In the genomic region with DNA sequence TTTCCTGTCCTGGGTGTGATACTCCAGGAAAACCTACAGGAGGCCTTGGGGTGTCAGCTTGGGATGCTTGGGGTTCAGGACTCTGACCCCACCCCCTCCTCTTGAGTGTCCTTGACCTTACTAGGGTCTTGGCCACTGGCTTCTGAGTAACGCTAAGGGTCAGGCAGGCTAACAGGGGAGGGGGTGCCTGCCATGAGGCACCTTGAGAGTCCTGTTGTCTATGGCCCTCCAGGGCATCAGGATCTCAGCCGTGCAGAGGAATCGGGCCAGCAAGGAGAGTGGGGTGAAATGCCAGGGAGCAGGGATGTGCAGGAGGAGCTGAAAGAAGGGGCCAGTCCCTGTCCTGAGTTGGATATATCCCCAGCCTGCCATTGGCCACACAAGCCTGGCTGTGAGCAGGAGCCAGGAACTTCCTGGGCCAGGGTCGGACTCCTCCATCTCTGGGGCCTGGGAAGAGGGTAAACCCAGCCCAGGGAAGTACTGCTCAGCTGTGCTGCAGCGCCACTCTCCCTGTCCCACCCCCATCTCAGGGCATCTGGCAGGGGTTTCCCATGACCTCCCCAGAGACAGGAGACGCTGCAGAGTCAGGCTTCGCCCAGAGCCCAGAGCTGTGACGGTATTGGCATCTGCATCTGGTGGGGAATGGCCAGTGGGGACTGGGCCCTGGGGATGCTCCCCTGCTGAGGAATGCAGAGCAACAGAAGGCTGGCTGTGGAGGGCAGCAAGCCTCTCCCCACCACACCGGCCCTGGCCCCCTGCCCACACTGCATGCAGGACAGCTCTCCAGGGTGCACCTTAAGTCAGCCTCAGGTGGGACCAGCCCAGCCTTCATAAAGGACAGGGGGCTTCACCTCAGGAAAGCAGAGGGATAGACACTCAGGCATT, we compare ENCODE assay signal across 9 cellular contexts. TPM values are rescaled to one million over a fixed set of nuclear protein-coding genes. Genes with fewer than 3 reads are reported as not detected.
DNase-seq lines count a peak whose midpoint lies in the region.
"Had no signal": no experiment of that assay in that cellular context is flagged by ENCODE, and none has a peak within 500 bp of the region (broad histone marks: within the 10 kb centered on the region; RNA-seq: fewer than 3 reads in every experiment).

No MANE protein-coding gene starts in this region.

- intact Hi-C loops in activated CD4-positive, alpha-beta T cell treated with anti-CD3 and anti-CD28 coated beads, Interleukin-2, amount 10 ng/mL, durations not matched to agents 24 days and 14 days (cut with micrococcal nuclease), result loop anchor here (5.0 kb wide), 1 partner anchor 665 kb away; no protein-coding TSS in a partner anchor

- peak overlapping the region; percentile 77 for H3K4me3 Mint-ChIP-seq in activated CD4-positive, alpha-beta T cell treated with anti-CD3 and anti-CD28 coated beads, Interleukin-2, amount 10 ng/mL, durations not matched to agents 24 days and 14 days
- peak overlapping the region in 3 of 4 donors; percentile 30 to 83 (median 73) for H3K4me3 Mint-ChIP-seq in IgD-negative memory B cell

- H3K9me3 Mint-ChIP-seq in activated CD4-positive, alpha-beta T cell treated with anti-CD3 and anti-CD28 coated beads, Interleukin-2, amount 10 ng/mL, durations not matched to agents 24 days and 14 days, result no peaks in the 10 kb centered on the region
- no peaks in the 10 kb centered on the region for H3K9me3 Mint-ChIP-seq in IgD-negative memory B cell

- DNase-seq in activated CD4-positive, alpha-beta T cell treated with anti-CD3 and anti-CD28 coated beads, Interleukin-2, amount 10 ng/mL, durations not matched to agents 24 days and 14 days, result no peak
- DNase-seq in activated CD4-positive, alpha-beta T cell treated with anti-CD3 and anti-CD28 coated beads for 1 hour, result no peak
- peak in 4 of 61 donors; percentile 20 to 28 (median 24) for DNase-seq in caudate nucleus (lab: John Stamatoyannopoulos, UW)
- peak; percentile 32 for DNase-seq in stimulated activated CD8-positive, alpha-beta memory T cell treated with anti-CD3 and anti-CD28 coated beads, Interleukin-4, amount 100 ng/mL, for 48 hours
- no peak for DNase-seq in HuH-7.5 (ENCODE audit: low spot score)
- DNase-seq in pons (ENCODE audit: low spot score), result no peak
- no peak for DNase-seq in kidney glomerular epithelial cell (lab: John Stamatoyannopoulos, UW)
- DNase-seq: RPMI8226 had no signal

- peaks cover 8% of the 10 kb centered on the region for H3K36me3 Mint-ChIP-seq in activated CD4-positive, alpha-beta T cell treated with anti-CD3 and anti-CD28 coated beads, Interleukin-2, amount 10 ng/mL, durations not matched to agents 24 days and 14 days (ENCODE audit: low read depth)
- H3K36me3 Mint-ChIP-seq in IgD-negative memory B cell, result no peaks in the 10 kb centered on the region

- peaks cover 86% of the 10 kb centered on the region for H3K4me1 Mint-ChIP-seq in activated CD4-positive, alpha-beta T cell treated with anti-CD3 and anti-CD28 coated beads, Interleukin-2, amount 10 ng/mL, durations not matched to agents 24 days and 14 days
- peaks cover 49 to 66% (median 59%) of the 10 kb centered on the region in 3 donors for H3K4me1 Mint-ChIP-seq in IgD-negative memory B cell

- H3K27ac Mint-ChIP-seq in activated CD4-positive, alpha-beta T cell treated with anti-CD3 and anti-CD28 coated beads, Interleukin-2, amount 10 ng/mL, durations not matched to agents 24 days and 14 days, result peak overlapping the region; percentile 97
- H3K27ac Mint-ChIP-seq in IgD-negative memory B cell, result peak overlapping the region in 2 of 3 donors; percentile 50 to 76

- peak overlapping the region; percentile 67 for H3K27ac ChIP-seq in caudate nucleus (ENCODE audit: low read depth, low read length)

- no peaks in the 10 kb centered on the region for H3K27me3 Mint-ChIP-seq in activated CD4-positive, alpha-beta T cell treated with anti-CD3 and anti-CD28 coated beads, Interleukin-2, amount 10 ng/mL, durations not matched to agents 24 days and 14 days
- H3K27me3 Mint-ChIP-seq in IgD-negative memory B cell, result peaks cover 1% of the 10 kb centered on the region

RNA-seq across cellular contexts. Expression of gene KIF21B, which starts 6.3 kb away (rescaled TPM):
- total RNA-seq in activated CD4-positive, alpha-beta T cell treated with anti-CD3 and anti-CD28 coated beads, Interleukin-2, amount 10 ng/mL, durations not matched to agents 24 days and 14 days, result 48.3 and 49.3 TPM in 2 replicates
- 5.6 TPM for polyA plus RNA-seq in IgD-negative memory B cell
